Comparison of ENCODE assay signal across 8 cellular contexts in genomic region chr15:44501768-44502366, GRCh38. TPM values are rescaled to one million over a fixed set of nuclear protein-coding genes. Genes with fewer than 3 reads are reported as not detected.
DNase-seq lines count a peak whose midpoint lies in the region; ATAC-seq and TF ChIP-seq lines count a peak whose summit lies in the region.

No MANE protein-coding gene starts in this region.

- peak; percentile 79 for ATAC-seq in left lobe of liver

- TF ChIP-seq EP300 in stomach (IDR thresholded peaks at IDR 0.05) = no peak

- H3K4me3 ChIP-seq in vagina (no peak overlapping the region), stomach (no peak overlapping the region)

- no peaks in the 10 kb centered on the region for H3K9me3 Mint-ChIP-seq in brain

- H3K27me3 Mint-ChIP-seq in brain = no peaks in the 10 kb centered on the region

- H3K4me3 Mint-ChIP-seq in brain = no peak overlapping the region

- DNase-seq in GM04503 (ENCODE audit: low read depth) (peak; percentile 12), NCI-H460 (ENCODE audit: extremely low read depth, low read depth) (peak; percentile 38), left lobe of liver (ENCODE audit: low spot score) (no peak), vagina (ENCODE audit: extremely low spot score in 2 of 2) (no peak), stomach (no peak), T1000 (lab: John Stamatoyannopoulos, UW) (no peak)

- H3K27me3 ChIP-seq in vagina (no peaks in the 10 kb centered on the region), stomach (no peaks in the 10 kb centered on the region)

- TF ChIP-seq CTCF in 22Rv1 (IDR thresholded peaks at IDR 0.05) = peak; percentile 80
- TF ChIP-seq CTCF in brain (conservative IDR thresholded peaks at IDR 0.05) = peak; percentile 60 to 74
- peak in 2 of 3 experiments; percentile 36 to 39 for TF ChIP-seq CTCF in vagina (IDR thresholded peaks at IDR 0.05)
- peak in 3 of 7 experiments; percentile 38 to 55 (median 39) for TF ChIP-seq CTCF in stomach (IDR thresholded peaks at IDR 0.05)

- H3K36me3 ChIP-seq in vagina (peaks cover 0 to 37% of the 10 kb centered on the region in 2 donors), stomach (peaks cover 18 to 63% (median 57%) of the 10 kb centered on the region in 4 donors)

- peaks cover 30% of the 10 kb centered on the region for H3K36me3 Mint-ChIP-seq in brain

- H3K9me3 ChIP-seq in vagina (no peaks in the 10 kb centered on the region), stomach (no peaks in the 10 kb centered on the region)

- H3K4me1 ChIP-seq in vagina = no peaks in the 10 kb centered on the region
- no peaks in the 10 kb centered on the region for H3K4me1 ChIP-seq in stomach

- H3K27ac ChIP-seq in 22Rv1 = no peak overlapping the region
- no peak overlapping the region for H3K27ac ChIP-seq in vagina
- H3K27ac ChIP-seq in stomach = no peak overlapping the region

- peak overlapping the region in 4 of 5 experiments; percentile 26 to 65 (median 49) for H3K27ac Mint-ChIP-seq in brain

- H3K4me1 Mint-ChIP-seq in brain = peaks cover 6% of the 10 kb centered on the region

- 74 to 83% (median 82%) methylated on average over 3 of the region's 3 CpGs for WGBS in stomach, 5 donors

- intact Hi-C loops in vagina (cut with DNase I) (no loop called here), stomach (cut with DNase I; ENCODE audit: low total_unique reads) (no loop called here)

- TF ChIP-seq POLR2A in vagina (IDR thresholded peaks at IDR 0.05) (no peak), stomach (IDR thresholded peaks at IDR 0.05) (no peak)

RNA-seq across cellular contexts. Expression of gene EIF3J, which starts 35.1 kb away (rescaled TPM):
- total RNA-seq in NCI-H460 (2014; rRNA removed; shearing (Covaris generic)) = 48.6 and 61.8 TPM in 2 replicates
- polyA plus RNA-seq in NCI-H460 (2014; cell fraction: nucleus; rRNA removed) = 40.6 and 64.5 TPM in 2 replicates
- polyA plus RNA-seq in brain (ENCODE audit: insufficient read depth, low read depth, low replicate concordance) (36.1 TPM), stomach (10 to 100 TPM; 41.5 to 53.9 (median 44.1) TPM)
- total RNA-seq in left lobe of liver (33.0 TPM), vagina (47.9 TPM), stomach (100 to 1,000 TPM in 1 of 5 donors, 10 to 100 TPM in 4; 42.6 to 100 (median 61.6) TPM)

Comparison
In these comparisons a context has a peak if more than half of its experiments do, and no peak if none do; other contexts are left out.
1. DNase-seq: peak in GM04503 (single experiment) and NCI-H460 (single experiment); none in left lobe of liver (single experiment), vagina (0 of 2), stomach (single experiment) and T1000 (single experiment).